In genomic region chr3:169772530-169772950, GRCh38 we compare ENCODE assay signal across 8 cellular contexts. TPM values are rescaled to one million over a fixed set of nuclear protein-coding genes. Genes with fewer than 3 reads are reported as not detected.
DNase-seq lines count a peak whose midpoint lies in the region; ATAC-seq and TF ChIP-seq lines count a peak whose summit lies in the region.

No MANE protein-coding gene starts in this region.

- H2AFZ ChIP-seq in DND-41 (ENCODE audit: low read depth, low read length), result peak overlapping the region; percentile 87

- H3K27me3 ChIP-seq in DND-41 (ENCODE audit: insufficient read depth, low read length, poor library complexity), result no peaks in the 10 kb centered on the region
- H3K27me3 ChIP-seq in HUES6 (ENCODE audit: control insufficient read depth, insufficient read depth, low read length), result no peaks in the 10 kb centered on the region
- no peaks in the 10 kb centered on the region for H3K27me3 ChIP-seq in adipocyte (replicated peaks; ENCODE audit: control insufficient read depth, insufficient read depth, low read length)

- no peak for TF ChIP-seq CTCF in DND-41 (IDR thresholded peaks at IDR 0.05; ENCODE audit: borderline replicate concordance, extremely low read depth, low read length, poor library complexity, severe bottlenecking)

- H3K4me1 ChIP-seq in DND-41 (ENCODE audit: insufficient read depth, low read length) (peaks cover 32% of the 10 kb centered on the region), HUES6 (ENCODE audit: control insufficient read depth, insufficient read depth, low read length) (peaks cover 18% of the 10 kb centered on the region), adipocyte (ENCODE audit: control insufficient read depth, insufficient read depth, low read length) (peaks cover 19% of the 10 kb centered on the region)

- peak; percentile 44 for ATAC-seq in DND-41 (ENCODE audit: insufficient read depth, low read depth)
- peak; percentile 26 for ATAC-seq in GM21528 (IDR thresholded peaks at IDR 0.05; ENCODE audit: low FRiP score, unreplicated experiment)
- ATAC-seq in Right ventricle myocardium superior (ENCODE audit: poor library complexity), result peak; percentile 81
- no peak for ATAC-seq in GM19324 (IDR thresholded peaks at IDR 0.05; ENCODE audit: low FRiP score, unreplicated experiment)

- H3K79me2 ChIP-seq in DND-41 (ENCODE audit: insufficient read depth, low read length), result peaks cover 44% of the 10 kb centered on the region

- peak overlapping the region; percentile 79 to 80 for H3K4me3 ChIP-seq in DND-41 (ENCODE audit: low read depth in 1 of 2, low read length in 2 of 2)
- H3K4me3 ChIP-seq in HUES6 (ENCODE audit: low read depth, low read length), result peak overlapping the region; percentile 91
- peak overlapping the region; percentile 90 for H3K4me3 ChIP-seq in adipocyte (ENCODE audit: low read length)

- H3K9ac ChIP-seq in DND-41 (ENCODE audit: low read depth, low read length) (peak overlapping the region; percentile 87), HUES6 (ENCODE audit: low read length) (peak overlapping the region; percentile 93), adipocyte (ENCODE audit: low read length) (peak overlapping the region; percentile 96)

- H3K36me3 ChIP-seq in DND-41 (ENCODE audit: insufficient read depth, low read length) (peaks cover 32% of the 10 kb centered on the region), HUES6 (ENCODE audit: control insufficient read depth, insufficient read depth, low read length) (peaks cover 28% of the 10 kb centered on the region), adipocyte (ENCODE audit: control insufficient read depth, insufficient read depth, low read length, severe bottlenecking) (peaks cover 30% of the 10 kb centered on the region)

- H4K20me1 ChIP-seq in DND-41 (ENCODE audit: insufficient read depth, low read length), result no peaks in the 10 kb centered on the region; the same call in 1 of the 2 replicates

- H3K27ac ChIP-seq in DND-41 (ENCODE audit: low read length), result peak overlapping the region; percentile 92
- peak overlapping the region; percentile 86 for H3K27ac ChIP-seq in HUES6 (ENCODE audit: low read depth, low read length)

- H3K4me2 ChIP-seq in DND-41 (ENCODE audit: insufficient read depth, low read length), result peak overlapping the region; percentile 78

- H3K9me3 ChIP-seq in DND-41 (ENCODE audit: insufficient read depth, low read length, severe bottlenecking) (no peaks in the 10 kb centered on the region), HUES6 (ENCODE audit: control insufficient read depth, insufficient read depth, low read depth, low read length) (no peaks in the 10 kb centered on the region), adipocyte (ENCODE audit: control insufficient read depth, low read length) (no peaks in the 10 kb centered on the region)

- intact Hi-C loops in Right ventricle myocardium superior (cut with DNase I), result loop anchor here (10.0 kb wide), 1 partner anchor 192 kb away; the partner anchor contains the start of gene SEC62

- DNase-seq in DND-41 (peak; percentile 79), adipocyte (ENCODE audit: low read depth) (peak; percentile 84), Right ventricle myocardium superior (peak; percentile 78), occipital lobe (lab: John Stamatoyannopoulos, UW) (peak; percentile 76)
- DNase-seq in NK-92 treated with Interleukin-12 subunit alpha and Interleukin-12 subunit beta, amount 100 ng/mL, for 24 hours (lab: John Stamatoyannopoulos, UW), result peak; percentile 80

RNA-seq across cellular contexts. Expression of gene MYNN, which starts 0.7 kb away (rescaled TPM):
- total RNA-seq in Right ventricle myocardium superior, result 11.4 TPM
- total RNA-seq in occipital lobe, result 42.9 TPM

RNA-seq across cellular contexts. Expression of gene ACTRT3, which starts 3.2 kb away (rescaled TPM):
- total RNA-seq in Right ventricle myocardium superior (0.59 TPM), occipital lobe (3.3 TPM)

RNA-seq across cellular contexts. Expression of gene TERC, which starts 7.7 kb away (rescaled TPM):
- total RNA-seq in Right ventricle myocardium superior (1.5 TPM), occipital lobe (102 TPM)

RNA-seq across cellular contexts. Expression of gene LRRIQ4, which starts 40.1 kb away (rescaled TPM):
- total RNA-seq in Right ventricle myocardium superior (not detected), occipital lobe (0.31 TPM)

RNA-seq across cellular contexts. Expression of gene LRRC34, which starts 40.2 kb away (rescaled TPM):
- total RNA-seq in Right ventricle myocardium superior (2.0 TPM), occipital lobe (8.1 TPM)

Comparison
In these comparisons a context has a peak if more than half of its experiments do, and no peak if none do; other contexts are left out.
1. RNA of gene TERC, which starts 7.7 kb away (total RNA-seq): 102 TPM in occipital lobe (single experiment); 1.5 TPM in Right ventricle myocardium superior (single experiment); every median in the first group is over 10 times any median in the second.
2. Peak in every context shown above with its lines, with median percentiles within 50 percentile points of each other: DNase-seq, H3K4me3 ChIP-seq and H3K9ac ChIP-seq.